Comparison of ENCODE assay signal across 11 cellular contexts in genomic region chr17:28675980-28676379, GRCh38. TPM values are rescaled to one million over a fixed set of nuclear protein-coding genes. Genes with fewer than 3 reads are reported as not detected.
DNase-seq lines count a peak whose midpoint lies in the region; ATAC-seq and TF ChIP-seq lines count a peak whose summit lies in the region.
"Had no signal": no experiment of that assay in that cellular context is flagged by ENCODE, and none has a peak within 500 bp of the region (broad histone marks: within the 10 kb centered on the region; RNA-seq: fewer than 3 reads in every experiment).

No MANE protein-coding gene starts in this region.

- in situ Hi-C loops in GM13977 (cut with MboI; ENCODE audit: low pct_unique_long_range_greater_than_20kb, low sequenced_read_pairs, unreplicated experiment): no loop called here

- peak; percentile 65 for TF ChIP-seq CTCF in C4-2B (conservative IDR thresholded peaks at IDR 0.05)
- peak; percentile 42 for TF ChIP-seq CTCF in GM13977 (IDR thresholded peaks at IDR 0.05; ENCODE audit: extremely low read depth, insufficient read depth, missing control alignments)
- TF ChIP-seq CTCF in Peyer's patch (IDR thresholded peaks at IDR 0.05): peak in 4 of 6 experiments; percentile 21 to 62 (median 56)

- no peak overlapping the region for H4K91ac ChIP-seq in mesenchymal stem cell (ENCODE audit: low read length)

- no peaks in the 10 kb centered on the region for H3K4me1 ChIP-seq in Peyer's patch
- H3K4me1 ChIP-seq in mesenchymal stem cell (ENCODE audit: control insufficient read depth, insufficient read depth, low read depth, low read length): peaks cover 2% of the 10 kb centered on the region
- H3K4me1 ChIP-seq: body of pancreas had no signal

- peaks cover 49% of the 10 kb centered on the region for H3K79me1 ChIP-seq in mesenchymal stem cell (replicated peaks; ENCODE audit: low read length, poor library complexity, severe bottlenecking)

- no peak overlapping the region for H2BK12ac ChIP-seq in mesenchymal stem cell (ENCODE audit: low read length in 2 of 2)

- no peak overlapping the region for H2BK120ac ChIP-seq in mesenchymal stem cell (ENCODE audit: low read depth, low read length)

- TF ChIP-seq POLR2A in Peyer's patch (IDR thresholded peaks at IDR 0.05): no peak

- H3K9ac ChIP-seq in mesenchymal stem cell (ENCODE audit: low read length): no peak overlapping the region

- H2BK15ac ChIP-seq in mesenchymal stem cell (ENCODE audit: low read depth, poor library complexity, severe bottlenecking): no peak overlapping the region

- H3K9me3 ChIP-seq in Peyer's patch: no peaks in the 10 kb centered on the region
- H3K9me3 ChIP-seq in mesenchymal stem cell (ENCODE audit: control insufficient read depth, low read length): no peaks in the 10 kb centered on the region
- H3K9me3 ChIP-seq: body of pancreas, ovary had no signal

- DNase-seq in GM13977 (ENCODE audit: low spot score) (no peak), Peyer's patch (peak in 1 of 3 donors; percentile 53), glomerular visceral epithelial cell (ENCODE audit: extremely low spot score) (peak; percentile 16), mesenchymal stem cell (no peak), midbrain (lab: John Stamatoyannopoulos, UW) (no peak), NCI-H2227 (lab: John Stamatoyannopoulos, UW; ENCODE audit: unreplicated experiment) (no peak)
- DNase-seq: activated CD4-positive, CD25-positive, alpha-beta regulatory T cell; ovary had no signal

- no peak overlapping the region for H3K14ac ChIP-seq in mesenchymal stem cell (ENCODE audit: low read length in 2 of 2)

- no peak overlapping the region for H3K4ac ChIP-seq in mesenchymal stem cell (ENCODE audit: low read depth in 1 of 2, low read length in 2 of 2)

- ATAC-seq in GM21576 (IDR thresholded peaks at IDR 0.05; ENCODE audit: unreplicated experiment): no peak
- ATAC-seq: body of pancreas had no signal

- WGBS in mesenchymal stem cell: 98% methylated on average over 7 of the region's 7 CpGs

- no peak overlapping the region for H2AK5ac ChIP-seq in mesenchymal stem cell (ENCODE audit: low read length, severe bottlenecking)

- H3K36me3 ChIP-seq in Peyer's patch (peaks cover 0 to 99% (median 8%) of the 10 kb centered on the region in 3 donors), mesenchymal stem cell (ENCODE audit: control insufficient read depth in 1 of 2, insufficient read depth in 2 of 2, low read depth in 1 of 2, low read length in 2 of 2) (peaks cover 77 to 95% of the 10 kb centered on the region in 2 experiments)
- H3K36me3 ChIP-seq: ovary had no signal

- no peak overlapping the region for H3K18ac ChIP-seq in mesenchymal stem cell (ENCODE audit: low read depth in 1 of 2, low read length in 2 of 2)

- no peak overlapping the region for H3K4me2 ChIP-seq in mesenchymal stem cell (ENCODE audit: low read length, poor library complexity, severe bottlenecking)

- no peaks in the 10 kb centered on the region for H3K27me3 ChIP-seq in Peyer's patch
- H3K27me3 ChIP-seq in mesenchymal stem cell (ENCODE audit: control insufficient read depth in 1 of 2, insufficient read depth in 1 of 2, low read length in 2 of 2): no peaks in the 10 kb centered on the region
- H3K27me3 ChIP-seq: body of pancreas, ovary had no signal

- no peak overlapping the region for H2AFZ ChIP-seq in mesenchymal stem cell (ENCODE audit: low read depth, low read length)

- no peak overlapping the region for H3K27ac ChIP-seq in C4-2B
- no peak overlapping the region for H3K27ac ChIP-seq in Peyer's patch
- no peak overlapping the region for H3K27ac ChIP-seq in mesenchymal stem cell (ENCODE audit: low read length, poor library complexity, severe bottlenecking)
- H3K27ac ChIP-seq: body of pancreas, ovary had no signal

- H3K4me3 ChIP-seq in Peyer's patch (no peak overlapping the region), mesenchymal stem cell (ENCODE audit: insufficient read depth in 1 of 2, low read depth in 1 of 2, low read length in 2 of 2) (no peak overlapping the region)
- H3K4me3 ChIP-seq: body of pancreas, ovary had no signal

- H2BK5ac ChIP-seq in mesenchymal stem cell (ENCODE audit: low read depth, low read length, poor library complexity, severe bottlenecking): no peak overlapping the region

- no peak overlapping the region for H4K8ac ChIP-seq in mesenchymal stem cell (ENCODE audit: low read length)

- H3K23ac ChIP-seq in mesenchymal stem cell (ENCODE audit: low read length in 2 of 2): no peak overlapping the region

RNA-seq across cellular contexts. Expression of gene SUPT6H, which starts 14.0 kb away (rescaled TPM):
- 100 to 1,000 TPM in 1 of 4 donors, 10 to 100 TPM in 3; 61.5 to 101 (median 96.0) TPM for total RNA-seq in Peyer's patch
- 42.0 TPM for polyA plus RNA-seq in mesenchymal stem cell (2013, experiment 1 of 2)
- 37.7 TPM for polyA plus RNA-seq in mesenchymal stem cell (2013, experiment 2 of 2)

RNA-seq across cellular contexts. Expression of gene SDF2, which starts 14.3 kb away (rescaled TPM):
- total RNA-seq in Peyer's patch: 10 to 100 TPM; 39.6 to 60.5 (median 55.9) TPM
- 91.1 TPM for polyA plus RNA-seq in mesenchymal stem cell (2013, experiment 1 of 2)
- polyA plus RNA-seq in mesenchymal stem cell (2013, experiment 2 of 2): 93.4 TPM

RNA-seq across cellular contexts. Expression of gene BLTP2, which starts 31.0 kb away (rescaled TPM):
- total RNA-seq in Peyer's patch: 100 to 1,000 TPM; 139 to 175 (median 167) TPM
- polyA plus RNA-seq in mesenchymal stem cell (2013, experiment 1 of 2): 54.8 TPM
- 57.3 TPM for polyA plus RNA-seq in mesenchymal stem cell (2013, experiment 2 of 2)

RNA-seq across cellular contexts. Expression of gene PROCA1, which starts 35.7 kb away (rescaled TPM):
- 1 to 10 TPM in 3 of 4 donors, not detected in 1; 1.7 to 3.5 (median 3.1) TPM for total RNA-seq in Peyer's patch
- 1.2 TPM for polyA plus RNA-seq in mesenchymal stem cell (2013, experiment 1 of 2)
- 1.4 TPM for polyA plus RNA-seq in mesenchymal stem cell (2013, experiment 2 of 2)
- total RNA-seq: body of pancreas had no signal

RNA-seq across cellular contexts. Expression of gene RAB34, which starts 41.7 kb away (rescaled TPM):
- 10 to 100 TPM; 14.5 to 69.3 (median 30.2) TPM for total RNA-seq in Peyer's patch
- 121 TPM for polyA plus RNA-seq in mesenchymal stem cell (2013, experiment 1 of 2)
- 126 TPM for polyA plus RNA-seq in mesenchymal stem cell (2013, experiment 2 of 2)
